16 cellular contexts compared by ENCODE assay signal in genomic region chr6:138695193-138695592, GRCh38.
"Had no signal": no experiment of that assay in that cellular context is flagged by ENCODE, and none has a peak within 500 bp of the region (broad histone marks: within the 10 kb centered on the region; RNA-seq: fewer than 3 reads in every experiment).

No MANE protein-coding gene starts in this region.

- H3K27ac ChIP-seq: body of pancreas, lower lobe of right lung, upper lobe of right lung had no signal

- H3K4me3 Mint-ChIP-seq: activated B cell treated with CpG ODN at 0.5 μM for 24 hours; activated CD4-positive, alpha-beta T cell treated with anti-CD3 and anti-CD28 coated beads, Interleukin-2, amount 10 ng/mL, durations not matched to agents 24 days and 14 days; activated T-helper 17 cell treated with anti-CD3 and anti-CD28 coated beads, Interleukin-2, amount 50 U/mL, for 72 hours had no signal

- DNase-seq: activated B cell treated with CpG ODN at 0.5 μM for 24 hours; activated CD4-positive, alpha-beta T cell treated with anti-CD3 and anti-CD28 coated beads, Interleukin-2, amount 10 ng/mL, durations not matched to agents 24 days and 14 days; activated naive CD4-positive, alpha-beta T cell treated with anti-CD3 and anti-CD28 coated beads, Interleukin-2, amount 50 U/mL, for 16 hours; activated T-cell treated with anti-CD3 and anti-CD28 coated beads for 4 hours; amniotic stem cell; body of pancreas; cerebellar nuclear complex; hippocampal formation; lower lobe of right lung; midbrain; naive B cell; SK-N-SH; stimulated activated CD4-positive, alpha-beta T cell treated with anti-CD3 and anti-CD28 coated beads, Interleukin-2, amount 100 ng/mL, for 48 hours; stimulated activated naive CD4-positive, alpha-beta T cell treated with Interleukin-2 at 50 U/mL for 16 hours; upper lobe of right lung had no signal

- ATAC-seq: activated T-helper 17 cell treated with anti-CD3 and anti-CD28 coated beads, Interleukin-2, amount 50 U/mL, for 72 hours; body of pancreas; lower lobe of right lung; upper lobe of right lung had no signal

- H3K9me3 Mint-ChIP-seq: activated B cell treated with CpG ODN at 0.5 μM for 24 hours; activated CD4-positive, alpha-beta T cell treated with anti-CD3 and anti-CD28 coated beads, Interleukin-2, amount 10 ng/mL, durations not matched to agents 24 days and 14 days; activated T-helper 17 cell treated with anti-CD3 and anti-CD28 coated beads, Interleukin-2, amount 50 U/mL, for 72 hours; naive B cell had no signal

- H3K27ac Mint-ChIP-seq: activated B cell treated with CpG ODN at 0.5 μM for 24 hours; activated CD4-positive, alpha-beta T cell treated with anti-CD3 and anti-CD28 coated beads, Interleukin-2, amount 10 ng/mL, durations not matched to agents 24 days and 14 days; activated T-helper 17 cell treated with anti-CD3 and anti-CD28 coated beads, Interleukin-2, amount 50 U/mL, for 72 hours; naive B cell had no signal

- H3K36me3 Mint-ChIP-seq: naive B cell had no signal
